In the genomic region with DNA sequence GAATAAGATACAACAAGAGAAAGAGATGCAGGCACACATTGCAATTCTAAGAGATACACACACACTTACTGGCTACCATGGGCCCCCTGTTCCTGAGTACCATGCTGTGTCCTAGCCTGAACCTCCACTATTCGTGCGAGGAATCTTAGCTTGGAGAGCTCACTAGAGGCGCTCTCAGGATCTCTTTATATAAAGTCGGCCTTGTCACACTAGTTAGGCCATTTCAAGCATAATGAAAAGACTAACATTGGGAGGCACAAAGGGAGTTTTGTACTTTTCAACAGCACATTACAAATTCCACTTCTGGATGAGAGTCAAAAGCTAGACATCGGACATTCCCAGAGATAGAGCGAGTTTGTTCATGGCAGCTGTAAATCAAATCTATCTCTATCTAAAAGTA, we compare ENCODE assay signal across 25 cellular contexts.
A peak's percentile ranks its signal among the peaks of the same experiment; 100 is the strongest.
DNase-seq lines count a peak whose midpoint lies in the region; FAIRE-seq and TF ChIP-seq lines count a peak whose summit lies in the region.
"Had no signal": no experiment of that assay in that cellular context is flagged by ENCODE, and none has a peak within 500 bp of the region (broad histone marks: within the 10 kb centered on the region; RNA-seq: fewer than 3 reads in every experiment).

No MANE protein-coding gene starts in this region.

- H3K27ac Mint-ChIP-seq in neural progenitor cell: peak overlapping the region; percentile 34
- H3K27ac Mint-ChIP-seq: activated T-cell treated with anti-CD3 and anti-CD28 coated beads, Interleukin-2, amount 50 U/mL, for 24 hours had no signal

- no peaks in the 10 kb centered on the region for H4K20me1 ChIP-seq in neural progenitor cell (ENCODE audit: low read depth)

- no peaks in the 10 kb centered on the region for H3K27me3 Mint-ChIP-seq in neural progenitor cell (ENCODE audit: insufficient read depth, low read depth)
- H3K27me3 Mint-ChIP-seq: central memory CD8-positive, alpha-beta T cell had no signal

- no peaks in the 10 kb centered on the region for H3K9me3 ChIP-seq in neural progenitor cell (ENCODE audit: low read depth)
- H3K9me3 ChIP-seq in right atrium auricular region: no peaks in the 10 kb centered on the region
- H3K9me3 ChIP-seq: psoas muscle, SJSA1, upper lobe of right lung had no signal

- H3K4me1 ChIP-seq in neural progenitor cell (peaks cover 7% of the 10 kb centered on the region), right atrium auricular region (no peaks in the 10 kb centered on the region)
- H3K4me1 ChIP-seq: psoas muscle, SJSA1, upper lobe of right lung had no signal

- TF ChIP-seq CTCF in neural progenitor cell (IDR thresholded peaks at IDR 0.05) (no peak), right atrium auricular region (IDR thresholded peaks at IDR 0.05) (no peak)

- DNase-seq in C1 segment of cervical spinal cord (lab: John Stamatoyannopoulos, UW): peak in 11 of 14 donors; percentile 1 to 33 (median 20)
- DNase-seq in amygdala (lab: John Stamatoyannopoulos, UW): peak in 39 of 56 donors; percentile 0 to 78 (median 19)
- DNase-seq in frontal cortex (ENCODE audit: low spot score in 2 of 2): peak; percentile 25 to 40
- DNase-seq in neural progenitor cell (ENCODE audit: low spot score): peak; percentile 22
- no peak for DNase-seq in right atrium auricular region (ENCODE audit: low spot score)
- no peak for DNase-seq in SKM-1 treated with dmso at 0.1 percent for 144 hours (lab: John Stamatoyannopoulos, UW; ENCODE audit: unreplicated experiment)
- DNase-seq in glomerular visceral epithelial cell (ENCODE audit: extremely low spot score): no peak
- DNase-seq in T-helper 2 cell: no peak
- DNase-seq: 8988T; activated CD4-positive, alpha-beta T cell treated with anti-CD3 and anti-CD28 coated beads for 4 hours; activated CD8-positive, alpha-beta memory T cell treated with anti-CD3 and anti-CD28 coated beads for 24 hours; activated naive CD4-positive, alpha-beta T cell treated with anti-CD3 and anti-CD28 coated beads, Interleukin-2, amount 50 U/mL, for 16 hours; activated T-cell treated with anti-CD3 and anti-CD28 coated beads, Interleukin-2, amount 50 U/mL, for 24 hours; GF-D8; islet precursor cell; KG1; NCI-H1436; NCI-H526; psoas muscle; upper lobe of right lung had no signal

- FAIRE-seq in frontal cortex (lab: Jason Lieb, UNC): peak; percentile 97
- FAIRE-seq: HTR-8/SVneo had no signal

- H3K9me3 Mint-ChIP-seq in neural progenitor cell: no peaks in the 10 kb centered on the region
- H3K9me3 Mint-ChIP-seq: activated T-cell treated with anti-CD3 and anti-CD28 coated beads, Interleukin-2, amount 50 U/mL, for 24 hours; central memory CD8-positive, alpha-beta T cell had no signal

- H3K27ac ChIP-seq in neural progenitor cell: no peak overlapping the region
- H3K27ac ChIP-seq in right atrium auricular region: no peak overlapping the region
- H3K27ac ChIP-seq: epithelial cell of prostate, hepatocyte, psoas muscle, SJSA1, upper lobe of right lung had no signal

- no peak overlapping the region for H3K4me2 ChIP-seq in neural progenitor cell
- H3K4me2 ChIP-seq: hepatocyte had no signal

- peaks cover 6% of the 10 kb centered on the region for H3K4me1 Mint-ChIP-seq in neural progenitor cell
- H3K4me1 Mint-ChIP-seq: central memory CD8-positive, alpha-beta T cell had no signal

- H3F3A ChIP-seq in neural progenitor cell (ENCODE audit: low read depth): no peaks in the 10 kb centered on the region

- peak overlapping the region; percentile 74 for H2AFZ ChIP-seq in neural progenitor cell (replicated peaks)
- H2AFZ ChIP-seq: hepatocyte had no signal

- no peaks in the 10 kb centered on the region for H3K36me3 Mint-ChIP-seq in neural progenitor cell

- H3K4me3 Mint-ChIP-seq in neural progenitor cell: no peak overlapping the region
- H3K4me3 Mint-ChIP-seq: activated T-cell treated with anti-CD3 and anti-CD28 coated beads, Interleukin-2, amount 50 U/mL, for 24 hours; central memory CD8-positive, alpha-beta T cell had no signal

- H3K9ac ChIP-seq in neural progenitor cell: no peak overlapping the region

- H3K36me3 ChIP-seq in neural progenitor cell (no peaks in the 10 kb centered on the region), right atrium auricular region (no peaks in the 10 kb centered on the region)
- H3K36me3 ChIP-seq: SJSA1, upper lobe of right lung had no signal

- H3K27me3 ChIP-seq in neural progenitor cell: no peaks in the 10 kb centered on the region
- no peaks in the 10 kb centered on the region for H3K27me3 ChIP-seq in right atrium auricular region
- H3K27me3 ChIP-seq: hepatocyte, SJSA1, upper lobe of right lung had no signal

- H3K4me3 ChIP-seq in neural progenitor cell (no peak overlapping the region), right atrium auricular region (no peak overlapping the region)
- H3K4me3 ChIP-seq: hepatocyte, psoas muscle, SJSA1, upper lobe of right lung had no signal

- H3K79me2 ChIP-seq in neural progenitor cell (ENCODE audit: low read depth): no peaks in the 10 kb centered on the region
- H3K79me2 ChIP-seq: hepatocyte had no signal

Comparison
In these comparisons a context has a peak if more than half of its experiments do, and no peak if none do; other contexts are left out.
1. DNase-seq: peak in C1 segment of cervical spinal cord (11 of 14), amygdala (39 of 56), frontal cortex (2 of 2) and neural progenitor cell (single experiment); none in right atrium auricular region (single experiment), SKM-1 treated with dmso at 0.1 percent for 144 hours (single experiment), glomerular visceral epithelial cell (single experiment) and T-helper 2 cell (0 of 5).